ENCODE assay signal across 28 cellular contexts in the genomic region with DNA sequence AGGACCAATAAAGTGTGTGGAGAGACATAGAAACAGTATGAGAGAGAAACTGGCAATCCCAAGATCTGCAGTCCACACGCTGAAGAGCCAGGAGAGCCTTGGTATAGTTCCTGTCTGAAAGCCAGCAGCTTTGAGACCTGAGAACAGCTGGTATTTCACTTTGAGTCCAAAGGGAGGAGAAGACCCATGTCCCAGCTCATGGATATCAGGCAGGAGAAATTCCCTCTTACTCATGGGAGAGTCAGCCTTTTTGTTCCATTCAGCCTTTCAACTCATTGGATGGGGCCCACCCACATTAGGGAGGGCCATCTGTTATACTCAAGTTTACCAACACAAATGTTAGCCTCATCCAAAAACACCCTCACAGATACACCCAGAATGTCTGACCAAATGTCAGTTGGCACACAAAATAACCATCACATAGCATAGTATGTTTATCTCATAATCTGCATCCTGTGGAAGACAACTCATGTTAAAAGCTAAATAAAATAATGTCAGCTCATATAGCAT.
"Had no signal": no experiment of that assay in that cellular context is flagged by ENCODE, and none has a peak within 500 bp of the region (broad histone marks: within the 10 kb centered on the region; RNA-seq: fewer than 3 reads in every experiment).

No MANE protein-coding gene starts in this region.

- H3K36me3 ChIP-seq: lower lobe of right lung, ovary, right atrium auricular region, thyroid gland, upper lobe of right lung had no signal

- H3K27me3 Mint-ChIP-seq: activated B cell treated with CpG ODN at 0.5 μM for 24 hours; activated CD4-positive, alpha-beta memory T cell treated with anti-CD3 and anti-CD28 coated beads for 36 hours; activated CD4-positive, alpha-beta T cell treated with anti-CD3 and anti-CD28 coated beads for 36 hours; activated naive CD8-positive, alpha-beta T cell treated with anti-CD3 and anti-CD28 coated beads, Interleukin-2, amount 10 ng/mL, durations not matched to agents 7 days and 5 days; dendritic cell treated with granulocyte-macrophage colony-stimulating factor and Interleukin-4, amounts not matched to agents 40 ng/mL and 50 ng/mL, for 4 days; natural killer cell treated with Interleukin-12 subunit alpha and Interleukin-12 subunit beta and Interleukin-15 and Interleukin-18, amount 100 ng/mL, for 72 hours had no signal

- H3K9me3 Mint-ChIP-seq: activated CD4-positive, alpha-beta memory T cell treated with anti-CD3 and anti-CD28 coated beads for 36 hours; dendritic cell treated with granulocyte-macrophage colony-stimulating factor and Interleukin-4, amounts not matched to agents 40 ng/mL and 50 ng/mL, for 4 days; natural killer cell treated with Interleukin-12 subunit alpha and Interleukin-12 subunit beta and Interleukin-15 and Interleukin-18, amount 100 ng/mL, for 72 hours; T-helper 1 cell treated with Interleukin-12 subunit alpha and Interleukin-12 subunit beta and Interleukin-4 antibody, amounts not matched to agents 30 μg/mL and 1 μg/mL, for 36 hours had no signal

- H3K27ac Mint-ChIP-seq: activated B cell treated with CpG ODN at 0.5 μM for 24 hours; activated CD4-positive, alpha-beta memory T cell treated with anti-CD3 and anti-CD28 coated beads for 36 hours; activated CD4-positive, alpha-beta T cell treated with anti-CD3 and anti-CD28 coated beads for 36 hours; activated naive CD8-positive, alpha-beta T cell treated with anti-CD3 and anti-CD28 coated beads, Interleukin-2, amount 10 ng/mL, durations not matched to agents 7 days and 5 days; dendritic cell treated with granulocyte-macrophage colony-stimulating factor and Interleukin-4, amounts not matched to agents 40 ng/mL and 50 ng/mL, for 4 days; mesothelial cell of epicardium; natural killer cell treated with Interleukin-12 subunit alpha and Interleukin-12 subunit beta and Interleukin-15 and Interleukin-18, amount 100 ng/mL, for 72 hours; T-helper 1 cell treated with Interleukin-12 subunit alpha and Interleukin-12 subunit beta and Interleukin-4 antibody, amounts not matched to agents 30 μg/mL and 1 μg/mL, for 36 hours had no signal

- H3K27me3 ChIP-seq: ovary, right atrium auricular region, thyroid gland, upper lobe of right lung had no signal

- ATAC-seq: activated CD4-positive, alpha-beta T cell treated with anti-CD3 and anti-CD28 coated beads for 36 hours; left lobe of liver; lower lobe of right lung; natural killer cell treated with Interleukin-12 subunit alpha and Interleukin-12 subunit beta and Interleukin-15 and Interleukin-18, amount 100 ng/mL, for 72 hours; psoas muscle; stimulated activated naive CD8-positive, alpha-beta T cell treated with anti-CD3 and anti-CD28 coated beads, Interleukin-15, Interleukin-2, amounts not matched to agents 100 U/mL and 50 U/mL, for 24 hours; upper lobe of right lung had no signal

- H3K36me3 Mint-ChIP-seq: activated CD4-positive, alpha-beta memory T cell treated with anti-CD3 and anti-CD28 coated beads for 36 hours; mesothelial cell of epicardium had no signal

- H3K4me3 ChIP-seq: lower lobe of right lung, ovary, psoas muscle, right atrium auricular region, thyroid gland, upper lobe of right lung had no signal

- H3K4me1 ChIP-seq: psoas muscle had no signal

- H3K27ac ChIP-seq: lower lobe of right lung, ovary, psoas muscle, right atrium auricular region, thyroid gland, upper lobe of right lung had no signal

- H3K4me3 Mint-ChIP-seq: activated B cell treated with CpG ODN at 0.5 μM for 24 hours; activated CD4-positive, alpha-beta memory T cell treated with anti-CD3 and anti-CD28 coated beads for 36 hours; activated CD4-positive, alpha-beta T cell treated with anti-CD3 and anti-CD28 coated beads for 36 hours; activated naive CD8-positive, alpha-beta T cell treated with anti-CD3 and anti-CD28 coated beads, Interleukin-2, amount 10 ng/mL, durations not matched to agents 7 days and 5 days; dendritic cell treated with granulocyte-macrophage colony-stimulating factor and Interleukin-4, amounts not matched to agents 40 ng/mL and 50 ng/mL, for 4 days; mesothelial cell of epicardium; natural killer cell treated with Interleukin-12 subunit alpha and Interleukin-12 subunit beta and Interleukin-15 and Interleukin-18, amount 100 ng/mL, for 72 hours; T-helper 1 cell treated with Interleukin-12 subunit alpha and Interleukin-12 subunit beta and Interleukin-4 antibody, amounts not matched to agents 30 μg/mL and 1 μg/mL, for 36 hours had no signal

- H3K9me3 ChIP-seq: lower lobe of right lung, ovary, psoas muscle, right atrium auricular region, thyroid gland, upper lobe of right lung had no signal

- FAIRE-seq: bronchial epithelial cell, islet of Langerhans had no signal

- DNase-seq: activated B cell treated with CpG ODN at 0.5 μM for 24 hours; activated CD4-positive, alpha-beta memory T cell treated with anti-CD3 and anti-CD28 coated beads for 36 hours; activated CD4-positive, alpha-beta T cell treated with anti-CD3 and anti-CD28 coated beads for 36 hours; activated naive CD4-positive, alpha-beta T cell treated with Interleukin-2 at 50 U/mL for 16 hours; activated naive CD8-positive, alpha-beta T cell treated with anti-CD3 and anti-CD28 coated beads, Interleukin-2, amount 10 ng/mL, durations not matched to agents 7 days and 5 days; activated T-cell treated with anti-CD3 and anti-CD28 coated beads, Interleukin-2, amount 50 U/mL, for 48 hours; amniotic stem cell; effector CD4-positive, alpha-beta T cell; foreskin melanocyte; hippocampal formation; lower lobe of right lung; ovary; psoas muscle; stimulated activated CD4-positive, alpha-beta T cell treated with anti-CD3 and anti-CD28 coated beads, Interleukin-12 subunit alpha, Interleukin-12 subunit beta, amount 100 ng/mL, for 4 hours; stimulated activated CD4-positive, alpha-beta T cell treated with anti-CD3 and anti-CD28 coated beads, Interleukin-4, amount 100 ng/mL, for 4 hours; stimulated activated naive CD8-positive, alpha-beta T cell treated with anti-CD3 and anti-CD28 coated beads, Interleukin-15, Interleukin-2, amounts not matched to agents 100 U/mL and 50 U/mL, for 24 hours; substantia nigra; T1000; thyroid gland; upper lobe of right lung had no signal
